2 cellular contexts compared by ENCODE assay signal in the genomic region with DNA sequence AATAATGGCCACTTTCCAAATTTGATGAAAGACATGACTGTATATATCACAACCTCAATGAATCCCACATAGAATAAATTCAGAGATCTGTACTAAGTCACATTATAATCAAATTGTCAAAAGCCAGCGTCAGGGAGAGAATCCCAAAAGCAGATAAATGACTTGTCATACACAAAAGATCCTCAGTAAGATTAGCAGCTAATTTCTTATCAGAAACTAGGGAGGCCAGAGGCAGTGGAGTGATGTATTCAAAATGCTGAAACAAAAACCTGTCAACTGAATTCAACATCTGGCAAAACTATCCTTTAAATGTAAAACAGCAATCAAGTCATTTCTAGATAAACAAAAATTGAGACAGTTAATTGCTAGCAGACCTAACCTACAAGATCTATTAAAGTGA.
A peak's percentile ranks its signal among the peaks of the same experiment; 100 is the strongest.
TF ChIP-seq lines count a peak whose summit lies in the region.

No MANE protein-coding gene starts in this region.

TF ChIP-seq in HEK293, 187 proteins besides CTCF, POLR2A, EP300 and RAD21 (continued from another document):
- peak; percentile 62; the same call in 1 of the 2 replicates for TF ChIP-seq ZNF558 (tag by site-specific recombination; IDR thresholded peaks at IDR 0.05)

TF ChIP-seq in SK-N-SH, 30 proteins besides CTCF, POLR2A, EP300 and RAD21 (continued from another document):
- TF ChIP-seq, protein P1, sequence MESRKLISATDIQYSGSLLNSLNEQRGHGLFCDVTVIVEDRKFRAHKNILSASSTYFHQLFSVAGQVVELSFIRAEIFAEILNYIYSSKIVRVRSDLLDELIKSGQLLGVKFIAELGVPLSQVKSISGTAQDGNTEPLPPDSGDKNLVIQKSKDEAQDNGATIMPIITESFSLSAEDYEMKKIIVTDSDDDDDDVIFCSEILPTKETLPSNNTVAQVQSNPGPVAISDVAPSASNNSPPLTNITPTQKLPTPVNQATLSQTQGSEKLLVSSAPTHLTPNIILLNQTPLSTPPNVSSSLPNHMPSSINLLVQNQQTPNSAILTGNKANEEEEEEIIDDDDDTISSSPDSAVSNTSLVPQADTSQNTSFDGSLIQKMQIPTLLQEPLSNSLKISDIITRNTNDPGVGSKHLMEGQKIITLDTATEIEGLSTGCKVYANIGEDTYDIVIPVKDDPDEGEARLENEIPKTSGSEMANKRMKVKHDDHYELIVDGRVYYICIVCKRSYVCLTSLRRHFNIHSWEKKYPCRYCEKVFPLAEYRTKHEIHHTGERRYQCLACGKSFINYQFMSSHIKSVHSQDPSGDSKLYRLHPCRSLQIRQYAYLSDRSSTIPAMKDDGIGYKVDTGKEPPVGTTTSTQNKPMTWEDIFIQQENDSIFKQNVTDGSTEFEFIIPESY (IDR thresholded peaks at IDR 0.05; ENCODE audit: borderline replicate concordance, low read depth), result no peak
- TF ChIP-seq TCF12 (IDR thresholded peaks at IDR 0.05) (peak; percentile 64), GATA2 (CRISPR knock-in tag; IDR thresholded peaks at IDR 0.05) (peak; percentile 93), CHD2 (IDR thresholded peaks at IDR 0.05; ENCODE audit: low read length, partially characterized antibody) (peak; percentile 40), TEAD4 (IDR thresholded peaks at IDR 0.05; ENCODE audit: borderline replicate concordance, insufficient read depth) (0 out of 2 replicates have a peak, but pooled peaks have one; percentile 42), RCOR1 (IDR thresholded peaks at IDR 0.05; ENCODE audit: low read length) (peak; percentile 89)
- TF ChIP-seq, protein P2, sequence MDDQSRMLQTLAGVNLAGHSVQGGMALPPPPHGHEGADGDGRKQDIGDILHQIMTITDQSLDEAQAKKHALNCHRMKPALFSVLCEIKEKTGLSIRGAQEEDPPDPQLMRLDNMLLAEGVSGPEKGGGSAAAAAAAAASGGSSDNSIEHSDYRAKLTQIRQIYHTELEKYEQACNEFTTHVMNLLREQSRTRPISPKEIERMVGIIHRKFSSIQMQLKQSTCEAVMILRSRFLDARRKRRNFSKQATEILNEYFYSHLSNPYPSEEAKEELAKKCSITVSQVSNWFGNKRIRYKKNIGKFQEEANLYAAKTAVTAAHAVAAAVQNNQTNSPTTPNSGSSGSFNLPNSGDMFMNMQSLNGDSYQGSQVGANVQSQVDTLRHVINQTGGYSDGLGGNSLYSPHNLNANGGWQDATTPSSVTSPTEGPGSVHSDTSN (IDR thresholded peaks at IDR 0.05), result peak; percentile 10; the same call in 1 of the 2 replicates
- TF ChIP-seq, protein P3, sequence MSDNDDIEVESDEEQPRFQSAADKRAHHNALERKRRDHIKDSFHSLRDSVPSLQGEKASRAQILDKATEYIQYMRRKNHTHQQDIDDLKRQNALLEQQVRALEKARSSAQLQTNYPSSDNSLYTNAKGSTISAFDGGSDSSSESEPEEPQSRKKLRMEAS (IDR thresholded peaks at IDR 0.05; ENCODE audit: low read depth), result no peak
